12 cellular contexts compared by ENCODE assay signal in genomic region chr7:43750016-43750887, GRCh38. TPM values are rescaled to one million over a fixed set of nuclear protein-coding genes. Genes with fewer than 3 reads are reported as not detected.
A peak's percentile ranks its signal among the peaks of the same experiment; 100 is the strongest.
DNase-seq lines count a peak whose midpoint lies in the region; ATAC-seq and TF ChIP-seq lines count a peak whose summit lies in the region.
"Had no signal": no experiment of that assay in that cellular context is flagged by ENCODE, and none has a peak within 500 bp of the region (broad histone marks: within the 10 kb centered on the region; RNA-seq: fewer than 3 reads in every experiment).

No MANE protein-coding gene starts in this region.

- no peaks in the 10 kb centered on the region for H3K36me3 ChIP-seq in uterus
- H3K36me3 ChIP-seq: ascending aorta had no signal

- no peak for TF ChIP-seq CTCF in natural killer cell (IDR thresholded peaks at IDR 0.05)
- no peak for TF ChIP-seq CTCF in fibroblast of mammary gland (conservative IDR thresholded peaks at IDR 0.05; ENCODE audit: control insufficient read depth, insufficient read depth, low read depth, low read length)
- no peak for TF ChIP-seq CTCF in uterus (IDR thresholded peaks at IDR 0.05)

- H3K27me3 Mint-ChIP-seq in natural killer cell treated with Interleukin-12 subunit alpha and Interleukin-12 subunit beta and Interleukin-15 and Interleukin-18, amount 100 ng/mL, for 72 hours = peaks cover 6 to 8% of the 10 kb centered on the region in 2 donors
- peaks cover 7 to 9% of the 10 kb centered on the region in 2 donors for H3K27me3 Mint-ChIP-seq in natural killer cell (ENCODE audit: low read depth in 2 of 2)

- no peak for DNase-seq in natural killer cell treated with Interleukin-12 subunit alpha and Interleukin-12 subunit beta and Interleukin-15 and Interleukin-18, amount 100 ng/mL, for 72 hours (ENCODE audit: low spot score)
- DNase-seq in natural killer cell = no peak
- DNase-seq in NCI-H524 treated with DMSO at 0.1 percent for 48 hours (lab: John Stamatoyannopoulos, UW) = peak; percentile 23
- peak; percentile 52 for DNase-seq in fibroblast of mammary gland (ENCODE audit: low read depth)
- DNase-seq in T-helper 2 cell = no peak
- DNase-seq in germinal center (ENCODE audit: low spot score) = no peak
- no peak for DNase-seq in NCI-H1092 treated with DMSO at 0.1 percent for 48 hours (lab: John Stamatoyannopoulos, UW)
- no peak for DNase-seq in uterus
- DNase-seq: activated CD8-positive, alpha-beta T cell treated with anti-CD3 and anti-CD28 coated beads, Interleukin-2, amount 10 ng/mL, durations not matched to agents 7 days and 5 days; NCI-H187 had no signal

- H3K27ac Mint-ChIP-seq in natural killer cell treated with Interleukin-12 subunit alpha and Interleukin-12 subunit beta and Interleukin-15 and Interleukin-18, amount 100 ng/mL, for 72 hours = peak overlapping the region; percentile 57 to 58
- H3K27ac Mint-ChIP-seq in natural killer cell = no peak overlapping the region
- H3K27ac Mint-ChIP-seq: activated CD8-positive, alpha-beta T cell treated with anti-CD3 and anti-CD28 coated beads, Interleukin-2, amount 10 ng/mL, durations not matched to agents 7 days and 5 days had no signal

- H3K4me1 ChIP-seq in uterus = no peaks in the 10 kb centered on the region
- H3K4me1 ChIP-seq: ascending aorta, parathyroid adenoma had no signal

- peak overlapping the region; percentile 66 for H3K4me3 Mint-ChIP-seq in natural killer cell treated with Interleukin-12 subunit alpha and Interleukin-12 subunit beta and Interleukin-15 and Interleukin-18, amount 100 ng/mL, for 72 hours
- no peak overlapping the region for H3K4me3 Mint-ChIP-seq in natural killer cell
- H3K4me3 Mint-ChIP-seq: activated CD8-positive, alpha-beta T cell treated with anti-CD3 and anti-CD28 coated beads, Interleukin-2, amount 10 ng/mL, durations not matched to agents 7 days and 5 days had no signal

- TF ChIP-seq POLR2A in uterus (IDR thresholded peaks at IDR 0.05) = no peak

- peak; percentile 26 to 56 for ATAC-seq in natural killer cell treated with Interleukin-12 subunit alpha and Interleukin-12 subunit beta and Interleukin-15 and Interleukin-18, amount 100 ng/mL, for 72 hours
- ATAC-seq in natural killer cell = no peak
- ATAC-seq: activated CD8-positive, alpha-beta T cell treated with anti-CD3 and anti-CD28 coated beads, Interleukin-2, amount 10 ng/mL, durations not matched to agents 7 days and 5 days had no signal

- H3K36me3 Mint-ChIP-seq in natural killer cell treated with Interleukin-12 subunit alpha and Interleukin-12 subunit beta and Interleukin-15 and Interleukin-18, amount 100 ng/mL, for 72 hours = no peaks in the 10 kb centered on the region
- H3K36me3 Mint-ChIP-seq in natural killer cell = no peaks in the 10 kb centered on the region

- no peaks in the 10 kb centered on the region for H3K27me3 ChIP-seq in uterus
- H3K27me3 ChIP-seq: ascending aorta had no signal

- H3K4me3 ChIP-seq in fibroblast of mammary gland (ENCODE audit: control insufficient read depth, low read depth, low read length) (no peak overlapping the region), uterus (no peak overlapping the region)
- H3K4me3 ChIP-seq: ascending aorta had no signal

- H3K9me3 ChIP-seq in uterus = no peaks in the 10 kb centered on the region
- H3K9me3 ChIP-seq: ascending aorta had no signal

- no peaks in the 10 kb centered on the region for H3K9me3 Mint-ChIP-seq in natural killer cell treated with Interleukin-12 subunit alpha and Interleukin-12 subunit beta and Interleukin-15 and Interleukin-18, amount 100 ng/mL, for 72 hours
- no peaks in the 10 kb centered on the region for H3K9me3 Mint-ChIP-seq in natural killer cell

- H3K27ac ChIP-seq in uterus = no peak overlapping the region
- H3K27ac ChIP-seq: ascending aorta, parathyroid adenoma had no signal

- intact Hi-C loops in natural killer cell (cut with micrococcal nuclease) (no loop called here), uterus (cut with DNase I; ENCODE audit: low total_unique reads) (no loop called here)

- peaks cover 10 to 18% of the 10 kb centered on the region in 2 donors for H3K4me1 Mint-ChIP-seq in natural killer cell treated with Interleukin-12 subunit alpha and Interleukin-12 subunit beta and Interleukin-15 and Interleukin-18, amount 100 ng/mL, for 72 hours (ENCODE audit: low read depth in 2 of 2)
- H3K4me1 Mint-ChIP-seq in natural killer cell = no peaks in the 10 kb centered on the region

RNA-seq across cellular contexts. Expression of gene BLVRA, which starts 8.2 kb away (rescaled TPM):
- 10 to 100 TPM; 34.6 to 62.0 TPM for total RNA-seq in natural killer cell treated with Interleukin-12 subunit alpha and Interleukin-12 subunit beta and Interleukin-15 and Interleukin-18, amount 100 ng/mL, for 72 hours
- total RNA-seq in natural killer cell (10 to 100 TPM; 19.8 to 25.6 (median 20.9) TPM), uterus (10 to 100 TPM; 20.4 to 93.0 (median 56.5) TPM)

RNA-seq across cellular contexts. Expression of gene COA1, which starts 20.9 kb away (rescaled TPM):
- 100 to 1,000 TPM in 1 of 2 donors, 10 to 100 TPM in 1; 77.2 to 119 TPM for total RNA-seq in natural killer cell treated with Interleukin-12 subunit alpha and Interleukin-12 subunit beta and Interleukin-15 and Interleukin-18, amount 100 ng/mL, for 72 hours
- total RNA-seq in natural killer cell (10 to 100 TPM; 55.0 to 85.3 (median 69.5) TPM), uterus (10 to 100 TPM; 30.0 to 83.6 (median 76.6) TPM)

Comparison
In these comparisons a context has a peak if more than half of its experiments do, and no peak if none do; other contexts are left out.
1. ATAC-seq: peak in natural killer cell treated with Interleukin-12 subunit alpha and Interleukin-12 subunit beta and Interleukin-15 and Interleukin-18, amount 100 ng/mL, for 72 hours (2 of 2); none in natural killer cell (0 of 3).
2. H3K27ac Mint-ChIP-seq: peak in natural killer cell treated with Interleukin-12 subunit alpha and Interleukin-12 subunit beta and Interleukin-15 and Interleukin-18, amount 100 ng/mL, for 72 hours (2 of 2); none in natural killer cell (0 of 2).
3. DNase-seq: peak in NCI-H524 treated with DMSO at 0.1 percent for 48 hours (single experiment) and fibroblast of mammary gland (single experiment); none in natural killer cell treated with Interleukin-12 subunit alpha and Interleukin-12 subunit beta and Interleukin-15 and Interleukin-18, amount 100 ng/mL, for 72 hours (single experiment), natural killer cell (single experiment), T-helper 2 cell (0 of 5), germinal center (single experiment), NCI-H1092 treated with DMSO at 0.1 percent for 48 hours (single experiment) and uterus (0 of 2).